In the genomic region with DNA sequence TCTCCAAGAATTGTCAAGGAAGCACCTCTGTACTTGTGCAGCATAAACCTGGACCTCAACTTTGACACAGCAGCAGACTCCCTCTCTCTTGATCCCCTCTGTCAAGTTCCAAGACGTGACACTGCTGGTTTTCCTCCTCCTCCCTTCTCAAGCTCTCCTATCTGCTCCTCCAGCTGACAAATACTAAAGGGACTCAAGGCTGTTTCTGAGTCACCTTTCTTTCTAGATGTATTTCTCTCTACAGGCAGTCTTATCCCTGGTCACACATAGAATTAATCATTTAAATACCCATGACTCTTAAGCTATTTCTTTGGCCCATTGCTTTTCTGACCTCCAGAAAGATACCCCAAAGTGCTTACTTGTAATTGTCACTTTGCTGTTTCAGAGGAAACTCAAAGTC, we compare ENCODE assay signal across 1 cellular context.
TF ChIP-seq lines count a peak whose summit lies in the region.

No MANE protein-coding gene starts in this region.

TF ChIP-seq in HepG2, 621 proteins besides CTCF, POLR2A, EP300 and RAD21:
- TF ChIP-seq NONO (IDR thresholded peaks at IDR 0.05), result no peak
- TF ChIP-seq NONO (CRISPR knock-in tag; conservative IDR thresholded peaks at IDR 0.05), result no peak
- TF ChIP-seq, protein P1, sequence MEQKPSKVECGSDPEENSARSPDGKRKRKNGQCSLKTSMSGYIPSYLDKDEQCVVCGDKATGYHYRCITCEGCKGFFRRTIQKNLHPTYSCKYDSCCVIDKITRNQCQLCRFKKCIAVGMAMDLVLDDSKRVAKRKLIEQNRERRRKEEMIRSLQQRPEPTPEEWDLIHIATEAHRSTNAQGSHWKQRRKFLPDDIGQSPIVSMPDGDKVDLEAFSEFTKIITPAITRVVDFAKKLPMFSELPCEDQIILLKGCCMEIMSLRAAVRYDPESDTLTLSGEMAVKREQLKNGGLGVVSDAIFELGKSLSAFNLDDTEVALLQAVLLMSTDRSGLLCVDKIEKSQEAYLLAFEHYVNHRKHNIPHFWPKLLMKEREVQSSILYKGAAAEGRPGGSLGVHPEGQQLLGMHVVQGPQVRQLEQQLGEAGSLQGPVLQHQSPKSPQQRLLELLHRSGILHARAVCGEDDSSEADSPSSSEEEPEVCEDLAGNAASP (CRISPR knock-in tag; IDR thresholded peaks at IDR 0.05; ENCODE audit: borderline replicate concordance), result no peak
- no peak for TF ChIP-seq GATAD2A (CRISPR knock-in tag; IDR thresholded peaks at IDR 0.05)
- TF ChIP-seq KMT2B (CRISPR knock-in tag; IDR thresholded peaks at IDR 0.05), result no peak
- no peak for TF ChIP-seq TBX2 (CRISPR knock-in tag; IDR thresholded peaks at IDR 0.05; ENCODE audit: borderline replicate concordance)
- TF ChIP-seq, protein P2, sequence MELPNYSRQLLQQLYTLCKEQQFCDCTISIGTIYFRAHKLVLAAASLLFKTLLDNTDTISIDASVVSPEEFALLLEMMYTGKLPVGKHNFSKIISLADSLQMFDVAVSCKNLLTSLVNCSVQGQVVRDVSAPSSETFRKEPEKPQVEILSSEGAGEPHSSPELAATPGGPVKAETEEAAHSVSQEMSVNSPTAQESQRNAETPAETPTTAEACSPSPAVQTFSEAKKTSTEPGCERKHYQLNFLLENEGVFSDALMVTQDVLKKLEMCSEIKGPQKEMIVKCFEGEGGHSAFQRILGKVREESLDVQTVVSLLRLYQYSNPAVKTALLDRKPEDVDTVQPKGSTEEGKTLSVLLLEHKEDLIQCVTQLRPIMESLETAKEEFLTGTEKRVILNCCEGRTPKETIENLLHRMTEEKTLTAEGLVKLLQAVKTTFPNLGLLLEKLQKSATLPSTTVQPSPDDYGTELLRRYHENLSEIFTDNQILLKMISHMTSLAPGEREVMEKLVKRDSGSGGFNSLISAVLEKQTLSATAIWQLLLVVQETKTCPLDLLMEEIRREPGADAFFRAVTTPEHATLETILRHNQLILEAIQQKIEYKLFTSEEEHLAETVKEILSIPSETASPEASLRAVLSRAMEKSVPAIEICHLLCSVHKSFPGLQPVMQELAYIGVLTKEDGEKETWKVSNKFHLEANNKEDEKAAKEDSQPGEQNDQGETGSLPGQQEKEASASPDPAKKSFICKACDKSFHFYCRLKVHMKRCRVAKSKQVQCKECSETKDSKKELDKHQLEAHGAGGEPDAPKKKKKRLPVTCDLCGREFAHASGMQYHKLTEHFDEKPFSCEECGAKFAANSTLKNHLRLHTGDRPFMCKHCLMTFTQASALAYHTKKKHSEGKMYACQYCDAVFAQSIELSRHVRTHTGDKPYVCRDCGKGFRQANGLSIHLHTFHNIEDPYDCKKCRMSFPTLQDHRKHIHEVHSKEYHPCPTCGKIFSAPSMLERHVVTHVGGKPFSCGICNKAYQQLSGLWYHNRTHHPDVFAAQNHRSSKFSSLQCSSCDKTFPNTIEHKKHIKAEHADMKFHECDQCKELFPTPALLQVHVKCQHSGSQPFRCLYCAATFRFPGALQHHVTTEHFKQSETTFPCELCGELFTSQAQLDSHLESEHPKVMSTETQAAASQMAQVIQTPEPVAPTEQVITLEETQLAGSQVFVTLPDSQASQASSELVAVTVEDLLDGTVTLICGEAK (IDR thresholded peaks at IDR 0.05), result no peak
- TF ChIP-seq, protein P2 (CRISPR knock-in tag; IDR thresholded peaks at IDR 0.05), result no peak
- TF ChIP-seq ZNF660 (CRISPR knock-in tag; IDR thresholded peaks at IDR 0.05; ENCODE audit: borderline replicate concordance, low read depth), result no peak
- no peak for TF ChIP-seq CC2D1A (CRISPR knock-in tag; IDR thresholded peaks at IDR 0.05)
- no peak for TF ChIP-seq FOSL2 (CRISPR knock-in tag; IDR thresholded peaks at IDR 0.05)
- TF ChIP-seq ZNF546 (CRISPR knock-in tag; conservative IDR thresholded peaks at IDR 0.05), result no peak
- TF ChIP-seq, protein P3, sequence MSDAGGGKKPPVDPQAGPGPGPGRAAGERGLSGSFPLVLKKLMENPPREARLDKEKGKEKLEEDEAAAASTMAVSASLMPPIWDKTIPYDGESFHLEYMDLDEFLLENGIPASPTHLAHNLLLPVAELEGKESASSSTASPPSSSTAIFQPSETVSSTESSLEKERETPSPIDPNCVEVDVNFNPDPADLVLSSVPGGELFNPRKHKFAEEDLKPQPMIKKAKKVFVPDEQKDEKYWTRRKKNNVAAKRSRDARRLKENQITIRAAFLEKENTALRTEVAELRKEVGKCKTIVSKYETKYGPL (CRISPR knock-in tag; IDR thresholded peaks at IDR 0.05), result no peak
- TF ChIP-seq, protein P4, sequence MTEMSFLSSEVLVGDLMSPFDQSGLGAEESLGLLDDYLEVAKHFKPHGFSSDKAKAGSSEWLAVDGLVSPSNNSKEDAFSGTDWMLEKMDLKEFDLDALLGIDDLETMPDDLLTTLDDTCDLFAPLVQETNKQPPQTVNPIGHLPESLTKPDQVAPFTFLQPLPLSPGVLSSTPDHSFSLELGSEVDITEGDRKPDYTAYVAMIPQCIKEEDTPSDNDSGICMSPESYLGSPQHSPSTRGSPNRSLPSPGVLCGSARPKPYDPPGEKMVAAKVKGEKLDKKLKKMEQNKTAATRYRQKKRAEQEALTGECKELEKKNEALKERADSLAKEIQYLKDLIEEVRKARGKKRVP (CRISPR knock-in tag; IDR thresholded peaks at IDR 0.05), result no peak
- TF ChIP-seq ZNF772 (CRISPR knock-in tag; IDR thresholded peaks at IDR 0.05), result no peak
- TF ChIP-seq, protein P5, sequence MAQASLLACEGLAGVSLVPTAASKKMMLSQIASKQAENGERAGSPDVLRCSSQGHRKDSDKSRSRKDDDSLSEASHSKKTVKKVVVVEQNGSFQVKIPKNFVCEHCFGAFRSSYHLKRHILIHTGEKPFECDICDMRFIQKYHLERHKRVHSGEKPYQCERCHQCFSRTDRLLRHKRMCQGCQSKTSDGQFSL (CRISPR knock-in tag; IDR thresholded peaks at IDR 0.05), result no peak
- no peak for TF ChIP-seq ETV5 (CRISPR knock-in tag; IDR thresholded peaks at IDR 0.05; ENCODE audit: borderline replicate concordance)
- no peak for TF ChIP-seq ZNF547 (CRISPR knock-in tag; IDR thresholded peaks at IDR 0.05)
- TF ChIP-seq, protein P6, sequence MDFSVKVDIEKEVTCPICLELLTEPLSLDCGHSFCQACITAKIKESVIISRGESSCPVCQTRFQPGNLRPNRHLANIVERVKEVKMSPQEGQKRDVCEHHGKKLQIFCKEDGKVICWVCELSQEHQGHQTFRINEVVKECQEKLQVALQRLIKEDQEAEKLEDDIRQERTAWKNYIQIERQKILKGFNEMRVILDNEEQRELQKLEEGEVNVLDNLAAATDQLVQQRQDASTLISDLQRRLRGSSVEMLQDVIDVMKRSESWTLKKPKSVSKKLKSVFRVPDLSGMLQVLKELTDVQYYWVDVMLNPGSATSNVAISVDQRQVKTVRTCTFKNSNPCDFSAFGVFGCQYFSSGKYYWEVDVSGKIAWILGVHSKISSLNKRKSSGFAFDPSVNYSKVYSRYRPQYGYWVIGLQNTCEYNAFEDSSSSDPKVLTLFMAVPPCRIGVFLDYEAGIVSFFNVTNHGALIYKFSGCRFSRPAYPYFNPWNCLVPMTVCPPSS (IDR thresholded peaks at IDR 0.05), result no peak
TF ChIP-seq in HepG2: peak in this region for 0.
